Comparison of ENCODE assay signal across 8 cellular contexts in genomic region chr13:99658266-99658991, GRCh38. TPM values are rescaled to one million over a fixed set of nuclear protein-coding genes. Genes with fewer than 3 reads are reported as not detected.
DNase-seq lines count a peak whose midpoint lies in the region; ATAC-seq and TF ChIP-seq lines count a peak whose summit lies in the region.

No MANE protein-coding gene starts in this region.

- TF ChIP-seq CTCF in PC-3 (conservative IDR thresholded peaks at IDR 0.05; ENCODE audit: low read depth, low read length) (0 out of 2 replicates have a peak, but pooled peaks have one; percentile 28), thoracic aorta (IDR thresholded peaks at IDR 0.05) (no peak)

- no peak overlapping the region for H3K4me3 ChIP-seq in PC-3 (ENCODE audit: low read length)
- peak overlapping the region; percentile 53 for H3K4me3 ChIP-seq in neuron (ENCODE audit: low read length)
- peak overlapping the region; percentile 72 for H3K4me3 ChIP-seq in thoracic aorta

- CTCF ChIA-PET in PC-3 (lab: Charles Lee), result interaction anchor here (0.6 kb wide), 1 partner anchor 570 kb away, joined by 3 read pairs; no protein-coding TSS in a partner anchor

- no peaks in the 10 kb centered on the region for H3K9me2 ChIP-seq in PC-3 (replicated peaks; ENCODE audit: low read length)

- no peak overlapping the region for H3K27ac ChIP-seq in PC-3 (ENCODE audit: low read length)
- peak overlapping the region; percentile 59 to 83 for H3K27ac ChIP-seq in thoracic aorta

- no peak overlapping the region for H3K4me2 ChIP-seq in PC-3 (ENCODE audit: low read length)

- no peak overlapping the region for H3K9ac ChIP-seq in PC-3 (ENCODE audit: low read length)

- no peak overlapping the region for H2AFZ ChIP-seq in PC-3 (ENCODE audit: low read length)
- H2AFZ ChIP-seq in neuron (ENCODE audit: low read depth, low read length), result peak overlapping the region; percentile 66

- H3K9me3 ChIP-seq in PC-3 (ENCODE audit: low read length) (no peaks in the 10 kb centered on the region), neuron (ENCODE audit: low read length) (no peaks in the 10 kb centered on the region), thoracic aorta (no peaks in the 10 kb centered on the region)

- no peaks in the 10 kb centered on the region for H3K79me2 ChIP-seq in PC-3 (ENCODE audit: low read length)

- H3K4me1 ChIP-seq in PC-3 (ENCODE audit: insufficient read depth, low read length) (no peaks in the 10 kb centered on the region), neuron (ENCODE audit: insufficient read depth, low read length) (peaks cover 62% of the 10 kb centered on the region), thoracic aorta (ENCODE audit: control insufficient read depth in 1 of 2, low read depth in 2 of 2) (peaks cover 0 to 13% of the 10 kb centered on the region in 2 donors)

- intact Hi-C loops in PC-3 (cut with micrococcal nuclease), result loop anchor here (5.0 kb wide), 3 partner anchors 259 to 854 kb away; no protein-coding TSS in a partner anchor

- no peaks in the 10 kb centered on the region for H3K27me3 ChIP-seq in PC-3 (ENCODE audit: low read length)
- H3K27me3 ChIP-seq in neuron (ENCODE audit: insufficient read depth, low read length), result no peaks in the 10 kb centered on the region
- no peaks in the 10 kb centered on the region for H3K27me3 ChIP-seq in thoracic aorta (replicated peaks; ENCODE audit: insufficient read depth)

- peak; percentile 35 for ATAC-seq in HG03108 (IDR thresholded peaks at IDR 0.05; ENCODE audit: unreplicated experiment)
- ATAC-seq in PC-3, result peak; percentile 37; the same call in 1 of the 2 replicates
- ATAC-seq in thoracic aorta (ENCODE audit: insufficient number of reproducible peaks, low FRiP score, low read depth), result no peak

- no TSS peak for BruUV-seq in PC-3 (replicated peaks; lab: Mats Ljungman, UMichigan)

- no peaks in the 10 kb centered on the region for H3F3A ChIP-seq in PC-3 (ENCODE audit: low read length, unreplicated experiment)

- no peaks in the 10 kb centered on the region for H4K20me1 ChIP-seq in PC-3 (ENCODE audit: low read length)

- H3K36me3 ChIP-seq in PC-3 (ENCODE audit: low read depth, low read length), result no peaks in the 10 kb centered on the region
- no peaks in the 10 kb centered on the region for H3K36me3 ChIP-seq in neuron (ENCODE audit: insufficient read depth, low read length)
- H3K36me3 ChIP-seq in thoracic aorta, result no peaks in the 10 kb centered on the region

- POLR2A ChIA-PET in PC-3 (lab: Charles Lee; ENCODE audit: unreplicated experiment), result no interaction called here

- DNase-seq in NCI-H1105 treated with DMSO at 0.1 percent for 48 hours (lab: John Stamatoyannopoulos, UW) (peak; percentile 35), NCI-H1105 (lab: John Stamatoyannopoulos, UW) (no peak), PC-3 (peak; percentile 6), globus pallidus (ENCODE audit: low spot score) (peak; percentile 68), thoracic aorta (ENCODE audit: low spot score) (no peak)
- peak; percentile 55 for DNase-seq in activated naive CD4-positive, alpha-beta T cell treated with Interleukin-2 at 50 U/mL for 16 hours

RNA-seq across cellular contexts. Expression of gene CLYBL, which starts 51.9 kb away (rescaled TPM):
- 3.4 TPM in 1 of 2 replicates, not detected in the other for total RNA-seq in PC-3 (2014; rRNA removed)
- 1 to 10 TPM; 2.8 to 5.4 TPM for total RNA-seq in thoracic aorta

Comparison
In these comparisons a context has a peak if more than half of its experiments do, and no peak if none do; other contexts are left out.
1. DNase-seq: peak in NCI-H1105 treated with DMSO at 0.1 percent for 48 hours (single experiment), PC-3 (single experiment), activated naive CD4-positive, alpha-beta T cell treated with Interleukin-2 at 50 U/mL for 16 hours (single experiment) and globus pallidus (single experiment); none in NCI-H1105 (single experiment) and thoracic aorta (single experiment).